Comparison of ENCODE assay signal across 22 cellular contexts in the genomic region with DNA sequence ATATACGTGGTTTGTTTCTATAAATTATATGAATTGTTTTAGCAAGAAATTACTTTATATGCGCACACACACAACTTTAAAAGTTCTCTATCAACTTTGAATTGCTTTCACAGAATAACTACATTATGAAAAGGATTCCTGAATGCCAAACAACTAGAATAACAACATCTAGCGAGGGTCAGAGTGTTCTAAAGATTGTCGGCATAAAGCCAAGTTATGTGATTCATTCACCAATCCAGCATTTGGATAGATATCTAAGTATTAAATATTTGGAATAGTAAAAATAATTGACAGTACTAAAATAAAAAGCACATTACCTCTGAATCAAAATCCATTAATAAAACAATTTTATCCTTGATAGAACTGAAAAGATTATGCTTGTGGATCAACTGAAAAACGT.
"Had no signal": no experiment of that assay in that cellular context is flagged by ENCODE, and none has a peak within 500 bp of the region (broad histone marks: within the 10 kb centered on the region; RNA-seq: fewer than 3 reads in every experiment).

No MANE protein-coding gene starts in this region.

- H3K4me1 Mint-ChIP-seq: memory B cell, naive B cell, neural crest cell had no signal

- H3K9me3 Mint-ChIP-seq: endodermal cell, memory B cell, neural crest cell had no signal

- ATAC-seq: left lobe of liver; stimulated activated naive CD8-positive, alpha-beta T cell treated with anti-CD3 and anti-CD28 coated beads, Interleukin-15, Interleukin-2, amounts not matched to agents 100 U/mL and 50 U/mL, for 24 hours had no signal

- DNase-seq: activated CD4-positive, alpha-beta T cell treated with anti-CD3 and anti-CD28 coated beads for 1 hour; activated CD8-positive, alpha-beta memory T cell treated with anti-CD3 and anti-CD28 coated beads for 24 hours; activated CD8-positive, alpha-beta memory T cell treated with anti-CD3 and anti-CD28 coated beads, Interleukin-2, amount 50 U/mL, for 48 hours; activated effector memory CD4-positive, alpha-beta T cell treated with anti-CD3 and anti-CD28 coated beads, Interleukin-2, amount 50 U/mL, for 16 hours; activated naive CD4-positive, alpha-beta T cell treated with anti-CD3 and anti-CD28 coated beads, Interleukin-2, amount 50 U/mL, for 16 hours; activated T-cell treated with anti-CD3 and anti-CD28 coated beads, Interleukin-2, amount 50 U/mL, for 48 hours; aorta; endodermal cell; erythroblast; foreskin melanocyte; hypothalamus; naive B cell; stimulated activated naive CD8-positive, alpha-beta T cell treated with anti-CD3 and anti-CD28 coated beads, Interleukin-15, Interleukin-2, amounts not matched to agents 100 U/mL and 50 U/mL, for 24 hours; T-helper 2 cell; WERI-Rb-1 had no signal

- H3K36me3 ChIP-seq: prostate gland had no signal

- H3K4me3 ChIP-seq: prostate gland, right atrium auricular region, skin epidermis, tibial nerve had no signal

- H3K27ac ChIP-seq: prostate gland, right atrium auricular region, skin epidermis, tibial nerve, WERI-Rb-1 had no signal

- H3K9me3 ChIP-seq: prostate gland, right atrium auricular region, tibial nerve had no signal

- H3K4me1 ChIP-seq: prostate gland, right atrium auricular region, tibial nerve had no signal

- H3K27ac Mint-ChIP-seq: endodermal cell, memory B cell, naive B cell had no signal

- H3K27me3 Mint-ChIP-seq: memory B cell, naive B cell had no signal

- H3K27me3 ChIP-seq: right atrium auricular region, tibial nerve had no signal

- H3K4me3 Mint-ChIP-seq: endodermal cell, memory B cell, naive B cell, neural crest cell had no signal
